ENCODE assay signal across 1 cellular context in genomic region chr7:74575083-74575803, GRCh38.
TF ChIP-seq lines count a peak whose summit lies in the region.

No MANE protein-coding gene starts in this region.

TF ChIP-seq in HepG2, 621 proteins besides CTCF, POLR2A, EP300 and RAD21 (continued from another document):
- TF ChIP-seq, protein P1, sequence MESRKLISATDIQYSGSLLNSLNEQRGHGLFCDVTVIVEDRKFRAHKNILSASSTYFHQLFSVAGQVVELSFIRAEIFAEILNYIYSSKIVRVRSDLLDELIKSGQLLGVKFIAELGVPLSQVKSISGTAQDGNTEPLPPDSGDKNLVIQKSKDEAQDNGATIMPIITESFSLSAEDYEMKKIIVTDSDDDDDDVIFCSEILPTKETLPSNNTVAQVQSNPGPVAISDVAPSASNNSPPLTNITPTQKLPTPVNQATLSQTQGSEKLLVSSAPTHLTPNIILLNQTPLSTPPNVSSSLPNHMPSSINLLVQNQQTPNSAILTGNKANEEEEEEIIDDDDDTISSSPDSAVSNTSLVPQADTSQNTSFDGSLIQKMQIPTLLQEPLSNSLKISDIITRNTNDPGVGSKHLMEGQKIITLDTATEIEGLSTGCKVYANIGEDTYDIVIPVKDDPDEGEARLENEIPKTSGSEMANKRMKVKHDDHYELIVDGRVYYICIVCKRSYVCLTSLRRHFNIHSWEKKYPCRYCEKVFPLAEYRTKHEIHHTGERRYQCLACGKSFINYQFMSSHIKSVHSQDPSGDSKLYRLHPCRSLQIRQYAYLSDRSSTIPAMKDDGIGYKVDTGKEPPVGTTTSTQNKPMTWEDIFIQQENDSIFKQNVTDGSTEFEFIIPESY (CRISPR knock-in tag; IDR thresholded peaks at IDR 0.05), result peak; percentile 69; the same call in 1 of the 2 replicates
